In the genomic region with DNA sequence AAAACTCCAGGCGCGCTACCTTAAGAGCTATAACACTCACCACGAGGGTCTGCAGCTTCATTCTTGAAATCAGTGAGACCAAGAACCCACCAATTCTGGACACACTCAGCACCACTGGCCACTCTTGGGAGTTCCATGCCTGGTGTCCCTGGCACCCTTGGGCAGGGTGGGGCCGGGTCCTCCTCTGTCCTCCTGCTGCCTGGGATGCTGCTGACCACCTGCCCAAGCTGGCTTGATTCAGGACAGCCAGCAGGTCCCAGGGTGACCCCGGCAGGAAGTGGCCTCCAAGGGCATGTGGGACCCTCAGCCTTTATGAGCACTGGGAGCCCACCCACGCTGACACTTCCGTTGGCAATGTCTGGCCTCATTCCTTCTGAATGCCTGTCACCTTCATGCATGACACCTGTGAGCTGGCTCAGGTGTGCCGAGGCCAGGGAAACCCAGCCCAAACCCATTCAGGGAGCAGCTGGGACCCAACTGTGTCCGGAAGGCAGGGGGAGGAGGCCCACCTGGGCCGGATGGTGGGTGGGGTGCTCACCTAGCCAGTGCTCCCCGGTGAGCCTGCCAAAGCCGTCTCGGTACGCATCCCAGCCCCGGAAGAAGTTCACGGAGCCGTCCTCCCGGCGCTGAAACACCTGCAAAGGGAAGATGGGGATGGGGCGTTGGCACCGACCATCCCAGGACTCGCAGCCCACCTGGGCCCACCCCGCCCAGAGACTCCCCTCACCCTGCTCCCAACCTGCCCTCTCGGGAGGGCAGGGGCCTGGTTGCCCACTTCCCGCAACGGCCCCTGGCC, we compare ENCODE assay signal across 18 cellular contexts. TPM values are rescaled to one million over a fixed set of nuclear protein-coding genes. Genes with fewer than 3 reads are reported as not detected.
A peak's percentile ranks its signal among the peaks of the same experiment; 100 is the strongest.
DNase-seq lines count a peak whose midpoint lies in the region; ATAC-seq, FAIRE-seq and TF ChIP-seq lines count a peak whose summit lies in the region.
"Had no signal": no experiment of that assay in that cellular context is flagged by ENCODE, and none has a peak within 500 bp of the region (broad histone marks: within the 10 kb centered on the region; RNA-seq: fewer than 3 reads in every experiment).

No MANE protein-coding gene starts in this region.

- H3K36me3 ChIP-seq in H1 (ENCODE audit: control insufficient read depth in 2 of 4, insufficient read depth in 4 of 4, low read length in 3 of 4) (no peaks in the 10 kb centered on the region), tibial nerve (no peaks in the 10 kb centered on the region)
- H3K36me3 ChIP-seq: BE2C had no signal

- H3K9ac ChIP-seq in H9 (ENCODE audit: extremely low read depth, insufficient read length, low read length) (no peak overlapping the region), H1 (replicated peaks in 1 of 4; ENCODE audit: extremely low read depth in 1 of 4, low read depth in 3 of 4, low read length in 3 of 4) (no peak overlapping the region)

- no peak overlapping the region for H3K18ac ChIP-seq in H9 (ENCODE audit: insufficient read length, low read depth, low read length)
- no peak overlapping the region for H3K18ac ChIP-seq in H1 (ENCODE audit: extremely low read depth, low read length)

- H4K8ac ChIP-seq in H9 (replicated peaks; ENCODE audit: insufficient read length, low read depth, low read length): no peak overlapping the region
- no peak overlapping the region for H4K8ac ChIP-seq in H1 (ENCODE audit: extremely low read depth, insufficient read depth, low read length)

- FAIRE-seq in H1 (lab: Jason Lieb, UNC) (no peak), GM12891 (lab: Jason Lieb, UNC) (no peak)
- FAIRE-seq: A204.1 had no signal

- no peak overlapping the region for H2BK15ac ChIP-seq in H9 (ENCODE audit: low read depth, low read length)
- H2BK15ac ChIP-seq in H1 (ENCODE audit: low read length): no peak overlapping the region

- CTCF ChIA-PET in H1 (lab: Charles Lee; ENCODE audit: partially characterized antibody): interaction anchor here (0.8 to 3.8 kb wide), 4 partner anchors 10 to 229 kb away, joined by 3 to 12 read pairs (median 4); no protein-coding TSS in a partner anchor

- DNase-seq in H9 (no peak), H1 (ENCODE audit: low read depth in 1 of 2, low spot score in 2 of 2) (no peak), nephron progenitor cell (no peak), GM12891 (ENCODE audit: insufficient read length, low spot score) (no peak), tibial nerve (ENCODE audit: low spot score in 2 of 2) (no peak)
- DNase-seq: ACHN, BE2C, Calu3, DMS79 treated with DMSO at 0.1 percent for 48 hours, GF-D8, H7 had no signal

- H3K4me1 ChIP-seq in H9 (ENCODE audit: insufficient read depth, low read length) (no peaks in the 10 kb centered on the region), H1 (replicated peaks in 1 of 4; ENCODE audit: control insufficient read depth in 3 of 4, insufficient read depth in 4 of 4, low read length in 3 of 4) (peaks cover 0 to 15% (median 2%) of the 10 kb centered on the region in 4 experiments; a peak in 6 of 7 replicates), tibial nerve (peaks cover 0 to 9% (median 0%) of the 10 kb centered on the region in 4 donors)

- H2BK120ac ChIP-seq in H9 (ENCODE audit: low read depth, low read length, poor library complexity, severe bottlenecking) (no peak overlapping the region), H1 (replicated peaks; ENCODE audit: low read depth, low read length) (no peak overlapping the region)

- H3K4me3 ChIP-seq in H1 (ENCODE audit: extremely low read depth in 1 of 4, insufficient read depth in 2 of 4, low read depth in 3 of 4, low read length in 4 of 4) (no peak overlapping the region), tibial nerve (no peak overlapping the region)
- H3K4me3 ChIP-seq: GM23338 had no signal

- no peak overlapping the region for H2BK12ac ChIP-seq in H9 (ENCODE audit: insufficient read length, low read depth, low read length)
- H2BK12ac ChIP-seq in H1 (ENCODE audit: low read depth, low read length): peak overlapping the region; percentile 7; the same call in 1 of the 2 replicates

- no peaks in the 10 kb centered on the region for H3K9me3 ChIP-seq in H9 (ENCODE audit: control insufficient read depth, low read depth, low read length)
- no peaks in the 10 kb centered on the region for H3K9me3 ChIP-seq in H1 (ENCODE audit: insufficient read depth in 2 of 2, low read depth in 1 of 2, low read length in 1 of 2)
- no peaks in the 10 kb centered on the region for H3K9me3 ChIP-seq in tibial nerve
- H3K9me3 ChIP-seq: BE2C had no signal

- H3K36me3 Mint-ChIP-seq in H9 (ENCODE audit: insufficient read depth in 1 of 3, low read depth in 3 of 3): no peaks in the 10 kb centered on the region; a peak in 1 of 7 replicates
- no peaks in the 10 kb centered on the region for H3K36me3 Mint-ChIP-seq in nephron progenitor cell (ENCODE audit: low read depth)
- H3K36me3 Mint-ChIP-seq: CD14-positive monocyte; CD4-positive, alpha-beta memory T cell had no signal

- H3K27ac ChIP-seq in H9 (ENCODE audit: insufficient read length, low read depth, low read length): no peak overlapping the region
- H3K27ac ChIP-seq in H1 (ENCODE audit: low read depth, low read length): no peak overlapping the region
- H3K27ac ChIP-seq in tibial nerve: no peak overlapping the region

- no peaks in the 10 kb centered on the region for H4K20me1 ChIP-seq in H9 (ENCODE audit: control insufficient read depth, insufficient read depth, insufficient read length)
- H4K20me1 ChIP-seq in H1 (replicated peaks in 1 of 2; ENCODE audit: control insufficient read depth in 1 of 2, insufficient read depth in 2 of 2, low read length in 2 of 2): no peaks in the 10 kb centered on the region

- H4K5ac ChIP-seq in H9 (ENCODE audit: insufficient read length, low read depth, low read length) (no peak overlapping the region), H1 (ENCODE audit: insufficient read length, low read depth, low read length) (no peak overlapping the region)

- TF ChIP-seq POLR2A in H1 (IDR thresholded peaks at IDR 0.05; ENCODE audit: control extremely low read depth in 1 of 2, low read depth in 2 of 2, low read length in 2 of 2): no peak
- no peak for TF ChIP-seq POLR2A in GM12891 (IDR thresholded peaks at IDR 0.05; ENCODE audit: low read depth, low read length)
- no peak for TF ChIP-seq POLR2A in tibial nerve (IDR thresholded peaks at IDR 0.05)

- H3K9me3 Mint-ChIP-seq in H9 (no peaks in the 10 kb centered on the region), nephron progenitor cell (no peaks in the 10 kb centered on the region)
- H3K9me3 Mint-ChIP-seq: CD14-positive monocyte; CD4-positive, alpha-beta memory T cell; GM23338 had no signal

- POLR2A ChIA-PET in H1 (lab: Charles Lee; ENCODE audit: partially characterized antibody): interaction anchor here (0.7 to 0.9 kb wide), 4 partner anchors 12 to 25 kb away, joined by 3 read pairs; a partner anchor contains a TSS

- H3K4ac ChIP-seq in H9 (ENCODE audit: low read depth, low read length) (no peak overlapping the region), H1 (replicated peaks; ENCODE audit: insufficient read length, low read depth, low read length) (peak overlapping the region; percentile 32)

- no peak for TF ChIP-seq CTCF in H9 (conservative IDR thresholded peaks at IDR 0.05)
- no peak for TF ChIP-seq CTCF in H1 (IDR thresholded peaks at IDR 0.05; ENCODE audit: control extremely low read depth in 1 of 3, insufficient read depth in 1 of 3, low read depth in 1 of 3, low read length in 3 of 3)
- TF ChIP-seq CTCF in nephron progenitor cell (IDR thresholded peaks at IDR 0.05): no peak
- TF ChIP-seq CTCF in tibial nerve (IDR thresholded peaks at IDR 0.05): no peak

- H2BK5ac ChIP-seq in H9 (ENCODE audit: insufficient read length, low read length) (no peak overlapping the region), H1 (ENCODE audit: low read depth, low read length) (no peak overlapping the region)

- H3K4me1 Mint-ChIP-seq in H9: peaks cover 12 to 38% of the 10 kb centered on the region in 2 experiments
- H3K4me1 Mint-ChIP-seq in nephron progenitor cell: peaks cover 28% of the 10 kb centered on the region
- H3K4me1 Mint-ChIP-seq: CD14-positive monocyte had no signal

- no peak overlapping the region for H3T11ph ChIP-seq in H9 (ENCODE audit: low read length)

- no peaks in the 10 kb centered on the region for H3K27me3 ChIP-seq in H9 (ENCODE audit: insufficient read depth, low read length)
- no peaks in the 10 kb centered on the region for H3K27me3 ChIP-seq in H1 (replicated peaks in 1 of 4; ENCODE audit: control insufficient read depth in 3 of 4, extremely low read depth in 1 of 4, insufficient read depth in 3 of 4, low read length in 3 of 4)
- H3K27me3 ChIP-seq in tibial nerve: peaks cover 0 to 35% of the 10 kb centered on the region in 2 donors
- H3K27me3 ChIP-seq: BE2C had no signal

- H3K79me2 ChIP-seq in H9 (ENCODE audit: insufficient read depth, low read length): no peaks in the 10 kb centered on the region
- no peaks in the 10 kb centered on the region for H3K79me2 ChIP-seq in H1 (ENCODE audit: control insufficient read depth in 1 of 2, insufficient read depth in 2 of 2, low read length in 2 of 2)

- H2AFZ ChIP-seq in H9 (ENCODE audit: low read length) (no peak overlapping the region), H1 (ENCODE audit: low read length) (no peak overlapping the region)
- H2AFZ ChIP-seq: GM23338 had no signal

- no peak overlapping the region; a peak in 1 of 5 replicates for H3K4me3 Mint-ChIP-seq in H9
- H3K4me3 Mint-ChIP-seq in nephron progenitor cell: no peak overlapping the region
- H3K4me3 Mint-ChIP-seq: CD14-positive monocyte; CD4-positive, alpha-beta memory T cell; GM23338 had no signal

- H3K23ac ChIP-seq in H9 (ENCODE audit: insufficient read length, low read depth, low read length) (no peak overlapping the region), H1 (ENCODE audit: insufficient read length) (no peak overlapping the region)

- H3K27me3 Mint-ChIP-seq in H9 (ENCODE audit: low read depth): no peaks in the 10 kb centered on the region
- no peaks in the 10 kb centered on the region for H3K27me3 Mint-ChIP-seq in nephron progenitor cell (ENCODE audit: low read depth, poor library complexity)

- ATAC-seq in GM18907 (IDR thresholded peaks at IDR 0.05; ENCODE audit: unreplicated experiment) (no peak), GM21737 (IDR thresholded peaks at IDR 0.05; ENCODE audit: unreplicated experiment) (no peak)
- ATAC-seq: GM23338 had no signal

- H3K23me2 ChIP-seq in H9 (ENCODE audit: insufficient read length, low read depth, low read length, poor library complexity, severe bottlenecking): no peaks in the 10 kb centered on the region
- H3K23me2 ChIP-seq in H1 (ENCODE audit: low read depth, low read length): no peaks in the 10 kb centered on the region

- WGBS in H9 (ENCODE audit: extremely low coverage, insufficient read length, low lambda C conversion rate): no CpG with 5 or more reads among the region's 26 CpGs
- 83% methylated on average over 18 of the region's 26 CpGs; no CpG with 5 or more reads in 1 of the 2 experiments for WGBS in H1 (ENCODE audit: extremely low coverage in 1 of 2, insufficient coverage in 1 of 2, insufficient read length in 1 of 2, insufficient replicate concordance in 2 of 2, low coverage in 1 of 2, low lambda C conversion rate in 2 of 2, missing lambda C conversion rate in 1 of 2), 2 experiments
- 86 to 93% methylated on average over 21 to 23 of the region's 26 CpGs for WGBS in tibial nerve, 2 donors

- no peak for TF ChIP-seq RAD21 in H1 (IDR thresholded peaks at IDR 0.05 in 1 of 2, conservative IDR thresholded peaks at IDR 0.05 in 1 of 2; ENCODE audit: low read depth in 2 of 2, low read length in 2 of 2)

- no peak overlapping the region for H3K56ac ChIP-seq in H9 (ENCODE audit: insufficient read length, low read depth, low read length)
- H3K56ac ChIP-seq in H1 (replicated peaks; ENCODE audit: insufficient read length, low read depth, low read length): no peak overlapping the region

- H4K91ac ChIP-seq in H9 (ENCODE audit: insufficient read length, low read depth, low read length) (no peak overlapping the region), H1 (replicated peaks; ENCODE audit: insufficient read length, low read length) (peak overlapping the region; percentile 73)

- H2BK20ac ChIP-seq in H9 (ENCODE audit: low read depth, low read length, poor library complexity, severe bottlenecking): no peak overlapping the region
- H2BK20ac ChIP-seq in H1 (ENCODE audit: low read length): no peak overlapping the region

- TF ChIP-seq EP300 in H1 (IDR thresholded peaks at IDR 0.05; ENCODE audit: borderline replicate concordance in 1 of 2, low read depth in 2 of 2, low read length in 2 of 2) (no peak), tibial nerve (IDR thresholded peaks at IDR 0.05) (no peak)

- H2AK5ac ChIP-seq in H9 (ENCODE audit: insufficient read length, low read length) (no peak overlapping the region), H1 (ENCODE audit: low read depth, low read length) (no peak overlapping the region)

- H3K14ac ChIP-seq in H9 (ENCODE audit: insufficient read depth, low read length): no peak overlapping the region
- no peak overlapping the region for H3K14ac ChIP-seq in H1 (ENCODE audit: insufficient read length)

- H3K79me1 ChIP-seq in H9 (ENCODE audit: insufficient read depth, low read depth, low read length, poor library complexity, severe bottlenecking) (no peaks in the 10 kb centered on the region), H1 (ENCODE audit: low read depth, low read length) (no peaks in the 10 kb centered on the region)

- peak overlapping the region in 2 of 3 experiments; percentile 21 to 53; a peak in 1 of 7 replicates for H3K27ac Mint-ChIP-seq in H9
- peak overlapping the region; percentile 83 for H3K27ac Mint-ChIP-seq in nephron progenitor cell
- H3K27ac Mint-ChIP-seq: CD14-positive monocyte; CD4-positive, alpha-beta memory T cell; GM23338 had no signal

- no peak overlapping the region for H3K4me2 ChIP-seq in H9 (ENCODE audit: insufficient read depth, insufficient read length, low read length)
- no peak overlapping the region for H3K4me2 ChIP-seq in H1 (ENCODE audit: insufficient read depth in 1 of 2, low read depth in 2 of 2, low read length in 2 of 2)
- H3K4me2 ChIP-seq: GM23338 had no signal

RNA-seq across cellular contexts. Expression of a gene that starts 14.8 kb away (rescaled TPM):
- total RNA-seq in H9 (2021): not detected in 2 replicates
- total RNA-seq in H1 (2021; fragmentation: NEBNext Ultra II Directional; extraction: Animal tissue kit (Norgen Biotek cat#: 25700)): not detected in 2 replicates
- polyA plus RNA-seq in H1 (2011; rRNA removed): not detected in 2 replicates
- not detected for polyA plus RNA-seq in H1 (2011; cell fraction: cytosol; rRNA removed)
- not detected for polyA plus RNA-seq in H1 (2011; cell fraction: nucleus; rRNA removed)
- polyA plus RNA-seq in H1 (2012, experiment 1 of 2): 0.11 to 0.28 TPM in 2 of 4 replicates, not detected in the others
- 0.73 TPM for polyA plus RNA-seq in H1 (2012, experiment 2 of 2)
- polyA plus RNA-seq in H1 (2013, experiment 1 of 2): not detected
- polyA plus RNA-seq in H1 (2013, experiment 2 of 2): not detected
- polyA minus RNA-seq in H1 (2011; rRNA and poly(A)+ RNA removed): not detected in 2 replicates
- not detected for polyA minus RNA-seq in H1 (2011; cell fraction: cytosol; rRNA and poly(A)+ RNA removed)
- not detected for polyA minus RNA-seq in H1 (2011; cell fraction: nucleus; rRNA and poly(A)+ RNA removed)
- polyA plus RNA-seq in GM12891 (2012; ENCODE audit: low read depth, missing spikeins): 0.15 TPM
- not detected for total RNA-seq in tibial nerve
- total RNA-seq: Calu3; CD4-positive, alpha-beta memory T cell; GM23338; H7; HT-29 had no signal
- polyA plus RNA-seq: CD4-positive, alpha-beta memory T cell; GM23338 had no signal

RNA-seq across cellular contexts. Expression of a gene that starts 27.6 kb away (rescaled TPM):
- 6.2 and 7.1 TPM in 2 replicates for total RNA-seq in H9 (2021)
- total RNA-seq in H1 (2021; fragmentation: NEBNext Ultra II Directional; extraction: Animal tissue kit (Norgen Biotek cat#: 25700)): 5.3 and 6.1 TPM in 2 replicates
- 8.8 and 13.2 TPM in 2 replicates for polyA plus RNA-seq in H1 (2011; rRNA removed)
- 5.6 TPM for polyA plus RNA-seq in H1 (2011; cell fraction: cytosol; rRNA removed)
- 11.0 TPM for polyA plus RNA-seq in H1 (2011; cell fraction: nucleus; rRNA removed)
- 3.9 to 10.9 TPM (median 7.8 TPM) in 4 replicates for polyA plus RNA-seq in H1 (2012, experiment 1 of 2)
- polyA plus RNA-seq in H1 (2012, experiment 2 of 2): 5.2 TPM
- 11.6 TPM for polyA plus RNA-seq in H1 (2013, experiment 1 of 2)
- polyA plus RNA-seq in H1 (2013, experiment 2 of 2): 10.8 TPM
- 0.66 and 1.2 TPM in 2 replicates for polyA minus RNA-seq in H1 (2011; rRNA and poly(A)+ RNA removed)
- polyA minus RNA-seq in H1 (2011; cell fraction: cytosol; rRNA and poly(A)+ RNA removed): 2.1 TPM
- 1.2 TPM for polyA minus RNA-seq in H1 (2011; cell fraction: nucleus; rRNA and poly(A)+ RNA removed)
- 0.06 TPM for polyA plus RNA-seq in GM12891 (2012; ENCODE audit: low read depth, missing spikeins)
- not detected for total RNA-seq in tibial nerve
- total RNA-seq: CD4-positive, alpha-beta memory T cell had no signal
- polyA plus RNA-seq: CD14-positive monocyte; CD4-positive, alpha-beta memory T cell had no signal
